ENCODE assay signal across 28 cellular contexts in the genomic region with DNA sequence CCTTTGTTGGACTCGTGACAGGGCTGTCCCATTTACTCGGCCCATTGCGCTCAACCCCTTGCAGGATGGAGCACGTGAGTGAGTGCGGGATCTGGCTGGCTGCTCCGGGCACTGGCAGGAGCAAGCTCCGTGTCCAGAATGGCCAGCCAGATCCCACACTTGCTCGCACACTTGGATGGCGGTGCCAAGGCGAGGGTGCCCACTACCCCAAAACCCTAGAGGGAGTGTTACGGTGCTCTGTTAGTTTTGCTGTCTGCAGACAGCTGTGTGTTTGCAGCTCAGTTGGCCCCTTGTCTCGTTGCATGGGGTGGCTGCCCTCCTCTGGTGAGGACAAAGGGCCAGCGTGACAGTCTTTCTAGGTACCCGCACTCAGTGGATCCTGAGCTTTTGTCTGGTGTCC.
"Had no signal": no experiment of that assay in that cellular context is flagged by ENCODE, and none has a peak within 500 bp of the region (broad histone marks: within the 10 kb centered on the region; RNA-seq: fewer than 3 reads in every experiment).

No MANE protein-coding gene starts in this region.

- H3K36me3 Mint-ChIP-seq: natural killer cell treated with Interleukin-12 subunit alpha and Interleukin-12 subunit beta and Interleukin-15 and Interleukin-18, amount 100 ng/mL, for 72 hours had no signal

- H3K36me3 ChIP-seq: pancreas, right lobe of liver, sigmoid colon, transverse colon, upper lobe of left lung had no signal

- H3K27me3 Mint-ChIP-seq: naive thymus-derived CD8-positive, alpha-beta T cell; natural killer cell treated with Interleukin-12 subunit alpha and Interleukin-12 subunit beta and Interleukin-15 and Interleukin-18, amount 100 ng/mL, for 72 hours; progenitor cell of endocrine pancreas; stimulated activated memory B cell treated with anti-CD40 and anti-IgM and Interleukin-4, amounts not matched to agents 10 μg/mL and 1 μg/mL and 100 μg/mL, for 72 hours; stimulated activated naive CD8-positive, alpha-beta T cell treated with anti-CD3 and anti-CD28 coated beads, Interleukin-15, amount 100 ng/mL, for 72 hours had no signal

- ATAC-seq: naive thymus-derived CD8-positive, alpha-beta T cell; natural killer cell treated with Interleukin-12 subunit alpha and Interleukin-12 subunit beta and Interleukin-15 and Interleukin-18, amount 100 ng/mL, for 72 hours; pancreas; psoas muscle; stimulated activated memory B cell treated with anti-CD40 and anti-IgM and Interleukin-4, amounts not matched to agents 10 μg/mL and 1 μg/mL and 100 μg/mL, for 72 hours; stimulated activated naive CD8-positive, alpha-beta T cell treated with anti-CD3 and anti-CD28 coated beads, Interleukin-15, amount 100 ng/mL, for 72 hours; stimulated activated naive CD8-positive, alpha-beta T cell treated with anti-CD3 and anti-CD28 coated beads, Interleukin-15, Interleukin-2, amounts not matched to agents 100 U/mL and 50 U/mL, for 24 hours had no signal

- H3K27me3 ChIP-seq: neutrophil, pancreas, right lobe of liver, sigmoid colon, suprapubic skin, testis, tibial artery, transverse colon, upper lobe of left lung, vagina had no signal

- H3K9me3 ChIP-seq: neutrophil, pancreas, psoas muscle, right lobe of liver, sigmoid colon, suprapubic skin, testis, tibial artery, transverse colon, upper lobe of left lung, vagina had no signal

- H3K4me3 ChIP-seq: pancreas, psoas muscle, right lobe of liver, sigmoid colon, suprapubic skin, testis, tibial artery, transverse colon, upper lobe of left lung, vagina had no signal

- H3K9me3 Mint-ChIP-seq: naive thymus-derived CD8-positive, alpha-beta T cell; natural killer cell treated with Interleukin-12 subunit alpha and Interleukin-12 subunit beta and Interleukin-15 and Interleukin-18, amount 100 ng/mL, for 72 hours; neural crest cell; stimulated activated naive CD8-positive, alpha-beta T cell treated with anti-CD3 and anti-CD28 coated beads, Interleukin-15, amount 100 ng/mL, for 72 hours had no signal

- H3K27ac Mint-ChIP-seq: natural killer cell treated with Interleukin-12 subunit alpha and Interleukin-12 subunit beta and Interleukin-15 and Interleukin-18, amount 100 ng/mL, for 72 hours; nephron progenitor cell; progenitor cell of endocrine pancreas; stimulated activated memory B cell treated with anti-CD40 and anti-IgM and Interleukin-4, amounts not matched to agents 10 μg/mL and 1 μg/mL and 100 μg/mL, for 72 hours; stimulated activated naive CD8-positive, alpha-beta T cell treated with anti-CD3 and anti-CD28 coated beads, Interleukin-15, amount 100 ng/mL, for 72 hours had no signal

- H3K4me1 Mint-ChIP-seq: nephron progenitor cell; neural crest cell; stimulated activated memory B cell treated with anti-CD40 and anti-IgM and Interleukin-4, amounts not matched to agents 10 μg/mL and 1 μg/mL and 100 μg/mL, for 72 hours; stimulated activated naive CD8-positive, alpha-beta T cell treated with anti-CD3 and anti-CD28 coated beads, Interleukin-15, amount 100 ng/mL, for 72 hours had no signal

- H3K4me3 Mint-ChIP-seq: naive thymus-derived CD8-positive, alpha-beta T cell; natural killer cell treated with Interleukin-12 subunit alpha and Interleukin-12 subunit beta and Interleukin-15 and Interleukin-18, amount 100 ng/mL, for 72 hours; nephron progenitor cell; neural crest cell; stimulated activated memory B cell treated with anti-CD40 and anti-IgM and Interleukin-4, amounts not matched to agents 10 μg/mL and 1 μg/mL and 100 μg/mL, for 72 hours; stimulated activated naive CD8-positive, alpha-beta T cell treated with anti-CD3 and anti-CD28 coated beads, Interleukin-15, amount 100 ng/mL, for 72 hours had no signal

- H3K4me1 ChIP-seq: pancreas, psoas muscle, sigmoid colon, suprapubic skin, testis, tibial artery, transverse colon, upper lobe of left lung, vagina had no signal

- H3K27ac ChIP-seq: neutrophil, pancreas, psoas muscle, right lobe of liver, sigmoid colon, suprapubic skin, testis, tibial artery, transverse colon, upper lobe of left lung, vagina had no signal

- DNase-seq: naive thymus-derived CD8-positive, alpha-beta T cell; nephron progenitor cell; nucleus accumbens; pancreas; psoas muscle; right cardiac atrium; sigmoid colon; stimulated activated CD4-positive, alpha-beta T cell treated with anti-CD3 and anti-CD28 coated beads, Interleukin-15, amount 100 ng/mL, for 24 hours; stimulated activated CD4-positive, alpha-beta T cell treated with anti-CD3 and anti-CD28 coated beads, Interleukin-2, amount 100 ng/mL, for 24 hours; stimulated activated CD4-positive, alpha-beta T cell treated with anti-CD3 and anti-CD28 coated beads, Interleukin-2, amount 100 ng/mL, for 48 hours; stimulated activated CD4-positive, alpha-beta T cell treated with anti-CD3 and anti-CD28 coated beads, Interleukin-4, amount 100 ng/mL, for 24 hours; stimulated activated CD8-positive, alpha-beta memory T cell treated with anti-CD3 and anti-CD28 coated beads, Interleukin-4, amount 100 ng/mL, for 48 hours; stimulated activated naive CD4-positive, alpha-beta T cell; stimulated activated naive CD8-positive, alpha-beta T cell treated with anti-CD3 and anti-CD28 coated beads, Interleukin-15, amount 100 ng/mL, for 72 hours; stimulated activated naive CD8-positive, alpha-beta T cell treated with anti-CD3 and anti-CD28 coated beads, Interleukin-15, Interleukin-2, amounts not matched to agents 100 U/mL and 50 U/mL, for 24 hours; substantia nigra; testis; tibial artery; transverse colon had no signal
